18 cellular contexts compared by ENCODE assay signal in genomic region chr6:156859686-156860085, GRCh38.
DNase-seq lines count a peak whose midpoint lies in the region; ATAC-seq and TF ChIP-seq lines count a peak whose summit lies in the region.
"Had no signal": no experiment of that assay in that cellular context is flagged by ENCODE, and none has a peak within 500 bp of the region (broad histone marks: within the 10 kb centered on the region; RNA-seq: fewer than 3 reads in every experiment).

No MANE protein-coding gene starts in this region.

- H3K4me1 ChIP-seq in spleen: peaks cover 14 to 100% (median 55%) of the 10 kb centered on the region in 6 donors
- H3K4me1 ChIP-seq: A549, BE2C, Peyer's patch had no signal

- H3K4me1 Mint-ChIP-seq in activated CD4-positive, alpha-beta T cell treated with anti-CD3 and anti-CD28 coated beads for 36 hours: peaks cover 82% of the 10 kb centered on the region

- no peak for TF ChIP-seq CTCF in spleen (IDR thresholded peaks at IDR 0.05 in 8 of 11, conservative IDR thresholded peaks at IDR 0.05 in 3 of 11)

- no peaks in the 10 kb centered on the region for H3K9me3 Mint-ChIP-seq in activated CD4-positive, alpha-beta T cell treated with anti-CD3 and anti-CD28 coated beads for 36 hours (ENCODE audit: low read depth)
- H3K9me3 Mint-ChIP-seq: IgD-negative memory B cell had no signal

- no peaks in the 10 kb centered on the region for H3K27me3 Mint-ChIP-seq in activated CD4-positive, alpha-beta T cell treated with anti-CD3 and anti-CD28 coated beads for 36 hours

- H3K36me3 ChIP-seq in spleen: no peaks in the 10 kb centered on the region
- H3K36me3 ChIP-seq: BE2C, Peyer's patch had no signal

- H3K27me3 ChIP-seq in spleen (replicated peaks in 1 of 7): no peaks in the 10 kb centered on the region
- H3K27me3 ChIP-seq: BE2C, Peyer's patch had no signal

- TF ChIP-seq POLR2A in spleen (IDR thresholded peaks at IDR 0.05): no peak

- no peak overlapping the region for H3K27ac ChIP-seq in spleen
- H3K27ac ChIP-seq: A549, Peyer's patch had no signal

- ATAC-seq in activated CD4-positive, alpha-beta T cell treated with anti-CD3 and anti-CD28 coated beads for 36 hours: no peak
- ATAC-seq: A549, GM12878 had no signal

- H3K4me3 Mint-ChIP-seq in activated CD4-positive, alpha-beta T cell treated with anti-CD3 and anti-CD28 coated beads for 36 hours: no peak overlapping the region

- CTCF ChIA-PET in activated CD4-positive, alpha-beta T cell treated with anti-CD3 and anti-CD28 coated beads for 36 hours (lab: Charles Lee): no interaction called here

- H3K4me3 ChIP-seq in spleen: no peak overlapping the region
- H3K4me3 ChIP-seq: A549, GM12878, Peyer's patch had no signal

- peak overlapping the region; percentile 4 for H3K27ac Mint-ChIP-seq in activated CD4-positive, alpha-beta T cell treated with anti-CD3 and anti-CD28 coated beads for 36 hours

- POLR2A ChIA-PET in activated CD4-positive, alpha-beta T cell treated with anti-CD3 and anti-CD28 coated beads for 36 hours (lab: Charles Lee): no interaction called here

- DNase-seq in activated CD4-positive, alpha-beta T cell treated with anti-CD3 and anti-CD28 coated beads for 36 hours: no peak
- DNase-seq in activated CD4-positive, alpha-beta T cell treated with anti-CD3 and anti-CD28 coated beads for 1 hour: no peak
- DNase-seq in NCI-H524 (lab: John Stamatoyannopoulos, UW) (peak; percentile 50 to 88), cerebellar cortex (ENCODE audit: low spot score) (peak; percentile 96), inferior parietal cortex (ENCODE audit: extremely low spot score) (peak; percentile 58), spleen (no peak), MV-4-11 (lab: John Stamatoyannopoulos, UW) (no peak)
- no peak for DNase-seq in activated CD8-positive, alpha-beta memory T cell treated with anti-CD3 and anti-CD28 coated beads, Interleukin-2, amount 50 U/mL, for 48 hours
- DNase-seq: BE2C, DMS79 treated with DMSO at 0.1 percent for 48 hours, Karpas-422, NCI-H187, NCI-H510A, NCI-H82, Peyer's patch had no signal

- H3K9me3 ChIP-seq in spleen: no peaks in the 10 kb centered on the region
- H3K9me3 ChIP-seq: A549, BE2C, Peyer's patch had no signal

- peaks cover 14% of the 10 kb centered on the region for H3K36me3 Mint-ChIP-seq in activated CD4-positive, alpha-beta T cell treated with anti-CD3 and anti-CD28 coated beads for 36 hours (ENCODE audit: low read depth)

- intact Hi-C loops in activated CD4-positive, alpha-beta T cell treated with anti-CD3 and anti-CD28 coated beads for 36 hours (cut with DNase I, micrococcal nuclease): loop anchor here (5.0 to 10.0 kb wide), 4 partner anchors 118 to 605 kb away; no protein-coding TSS in a partner anchor
- intact Hi-C loops in spleen (cut with DNase I; ENCODE audit: low total_unique reads): no loop called here

- 75 to 97% (median 85%) methylated on average over 1 of the region's 1 CpG for WGBS in spleen, 5 donors

Comparison
In these comparisons a context has a peak if more than half of its experiments do, and no peak if none do; other contexts are left out.
1. DNase-seq: peak in NCI-H524 (2 of 2), cerebellar cortex (single experiment) and inferior parietal cortex (single experiment); none in activated CD4-positive, alpha-beta T cell treated with anti-CD3 and anti-CD28 coated beads for 36 hours (single experiment), activated CD4-positive, alpha-beta T cell treated with anti-CD3 and anti-CD28 coated beads for 1 hour (single experiment), spleen (single experiment), activated CD8-positive, alpha-beta memory T cell treated with anti-CD3 and anti-CD28 coated beads, Interleukin-2, amount 50 U/mL, for 48 hours (single experiment) and MV-4-11 (single experiment).